1 cellular context compared by ENCODE assay signal in genomic region chr2:220373878-220374277, GRCh38.
TF ChIP-seq lines count a peak whose summit lies in the region.

No MANE protein-coding gene starts in this region.

TF ChIP-seq in GM23338, 12 proteins besides CTCF, POLR2A, EP300 and RAD21 (continued from another document):
- TF ChIP-seq ZNF462 (CRISPR knock-in tag; IDR thresholded peaks at IDR 0.05) (no peak), ZNF331 (CRISPR knock-in tag; IDR thresholded peaks at IDR 0.05; ENCODE audit: low read depth) (no peak), STAT1 (IDR thresholded peaks at IDR 0.05; ENCODE audit: unreplicated experiment) (no peak), NANOG (IDR thresholded peaks at IDR 0.05; ENCODE audit: borderline replicate concordance) (no peak), REST (IDR thresholded peaks at IDR 0.05; ENCODE audit: unreplicated experiment) (no peak), ZNF114 (CRISPR knock-in tag; IDR thresholded peaks at IDR 0.05) (no peak)
